In genomic region chr2:47033102-47033880, GRCh38 we compare ENCODE assay signal across 9 cellular contexts.
A peak's percentile ranks its signal among the peaks of the same experiment; 100 is the strongest.
DNase-seq lines count a peak whose midpoint lies in the region; ATAC-seq, FAIRE-seq and TF ChIP-seq lines count a peak whose summit lies in the region.
"Had no signal": no experiment of that assay in that cellular context is flagged by ENCODE, and none has a peak within 500 bp of the region (broad histone marks: within the 10 kb centered on the region; RNA-seq: fewer than 3 reads in every experiment).

No MANE protein-coding gene starts in this region.

- H4K91ac ChIP-seq in H9 (ENCODE audit: insufficient read length, low read depth, low read length) = peak overlapping the region; percentile 95

- TF ChIP-seq CTCF in H9 (conservative IDR thresholded peaks at IDR 0.05) (no peak), RWPE2 (IDR thresholded peaks at IDR 0.05; ENCODE audit: poor library complexity, severe bottlenecking) (no peak), glutamatergic neuron (IDR thresholded peaks at IDR 0.05; ENCODE audit: partially characterized antibody, unreplicated experiment) (no peak)

- no peak overlapping the region for H3K4me2 ChIP-seq in H9 (ENCODE audit: insufficient read depth, insufficient read length, low read length)

- no peaks in the 10 kb centered on the region for H3K9me3 Mint-ChIP-seq in H9
- H3K9me3 Mint-ChIP-seq in glutamatergic neuron (ENCODE audit: unreplicated experiment) = no peaks in the 10 kb centered on the region

- no peaks in the 10 kb centered on the region for H4K20me1 ChIP-seq in H9 (ENCODE audit: control insufficient read depth, insufficient read depth, insufficient read length)

- H3K79me2 ChIP-seq in H9 (ENCODE audit: insufficient read depth, low read length) = no peaks in the 10 kb centered on the region

- no peaks in the 10 kb centered on the region for H3K27me3 Mint-ChIP-seq in H9 (ENCODE audit: low read depth)
- peaks cover 8% of the 10 kb centered on the region for H3K27me3 Mint-ChIP-seq in glutamatergic neuron (ENCODE audit: unreplicated experiment)

- H2BK5ac ChIP-seq in H9 (ENCODE audit: insufficient read length, low read length) = no peak overlapping the region

- peak overlapping the region; percentile 76 to 97 (median 93); a peak in 6 of 7 replicates for H3K27ac Mint-ChIP-seq in H9
- H3K27ac Mint-ChIP-seq in glutamatergic neuron (ENCODE audit: unreplicated experiment) = peak overlapping the region; percentile 85

- H2AK5ac ChIP-seq in H9 (ENCODE audit: insufficient read length, low read length) = no peak overlapping the region

- H3K56ac ChIP-seq in H9 (ENCODE audit: insufficient read length, low read depth, low read length) = no peak overlapping the region

- H3K9ac ChIP-seq in H9 (ENCODE audit: extremely low read depth, insufficient read length, low read length) = no peak overlapping the region

- peaks cover 27 to 31% of the 10 kb centered on the region in 2 experiments for H3K4me1 Mint-ChIP-seq in H9
- H3K4me1 Mint-ChIP-seq in glutamatergic neuron (ENCODE audit: low read depth, unreplicated experiment) = peaks cover 24% of the 10 kb centered on the region

- H3T11ph ChIP-seq in H9 (ENCODE audit: low read length) = no peak overlapping the region

- no peaks in the 10 kb centered on the region for H3K79me1 ChIP-seq in H9 (ENCODE audit: insufficient read depth, low read depth, low read length, poor library complexity, severe bottlenecking)

- H3K4me3 ChIP-seq in RWPE2 (ENCODE audit: severe bottlenecking) (no peak overlapping the region), small intestine (ENCODE audit: low read depth in 1 of 2, low read length in 2 of 2) (no peak overlapping the region)

- peak overlapping the region; percentile 58 for H4K5ac ChIP-seq in H9 (ENCODE audit: insufficient read length, low read depth, low read length)

- H3K18ac ChIP-seq in H9 (ENCODE audit: insufficient read length, low read depth, low read length) = peak overlapping the region; percentile 86

- peak overlapping the region; percentile 95 for H2BK12ac ChIP-seq in H9 (ENCODE audit: insufficient read length, low read depth, low read length)

- WGBS in H9 (ENCODE audit: extremely low coverage, insufficient read length, low lambda C conversion rate) = no CpG with 5 or more reads among the region's 12 CpGs
- WGBS in small intestine, 3 donors = 64 to 75% (median 72%) methylated on average over 12 of the region's 12 CpGs

- no peaks in the 10 kb centered on the region for H3K23me2 ChIP-seq in H9 (ENCODE audit: insufficient read length, low read depth, low read length, poor library complexity, severe bottlenecking)

- H4K8ac ChIP-seq in H9 (replicated peaks; ENCODE audit: insufficient read length, low read depth, low read length) = no peak overlapping the region

- H3K4me3 Mint-ChIP-seq in H9 (no peak overlapping the region), glutamatergic neuron (ENCODE audit: unreplicated experiment) (peak overlapping the region; percentile 52)

- H3K27me3 ChIP-seq in H9 (ENCODE audit: insufficient read depth, low read length) = no peaks in the 10 kb centered on the region
- no peaks in the 10 kb centered on the region for H3K27me3 ChIP-seq in RWPE2 (ENCODE audit: insufficient read depth, poor library complexity, severe bottlenecking)
- no peaks in the 10 kb centered on the region for H3K27me3 ChIP-seq in small intestine (ENCODE audit: control insufficient read depth in 2 of 2, insufficient read depth in 2 of 2, low read length in 2 of 2)

- H2BK120ac ChIP-seq in H9 (ENCODE audit: low read depth, low read length, poor library complexity, severe bottlenecking) = peak overlapping the region; percentile 85

- H3K36me3 Mint-ChIP-seq in H9 (ENCODE audit: insufficient read depth in 1 of 3, low read depth in 3 of 3) = peaks cover 0 to 2% (median 0%) of the 10 kb centered on the region in 3 experiments; a peak in 1 of 7 replicates
- no peaks in the 10 kb centered on the region for H3K36me3 Mint-ChIP-seq in glutamatergic neuron (ENCODE audit: unreplicated experiment)

- no peak overlapping the region for H2AFZ ChIP-seq in H9 (ENCODE audit: low read length)

- DNase-seq in H9 (no peak), RWPE2 (ENCODE audit: low spot score) (no peak), glutamatergic neuron (peak; percentile 55), small intestine (no peak), HUDEP-2 (lab: John Stamatoyannopoulos, UW; ENCODE audit: unreplicated experiment in 76 of 76) (no peak), DMS114 treated with DMSO at 0.1 percent for 48 hours (lab: John Stamatoyannopoulos, UW; ENCODE audit: unreplicated experiment) (no peak), HuH-7.5 (ENCODE audit: low spot score) (no peak)
- DNase-seq: cortex of kidney had no signal

- ATAC-seq in RWPE2 (ENCODE audit: low read depth) = no peak
- no peak for ATAC-seq in GM18505 (IDR thresholded peaks at IDR 0.05; ENCODE audit: unreplicated experiment)

- peak overlapping the region; percentile 12 for H2BK20ac ChIP-seq in H9 (ENCODE audit: low read depth, low read length, poor library complexity, severe bottlenecking)

- H3K4ac ChIP-seq in H9 (ENCODE audit: low read depth, low read length) = peak overlapping the region; percentile 3

- peak overlapping the region; percentile 89 for H3K14ac ChIP-seq in H9 (ENCODE audit: insufficient read depth, low read length)

- no peak overlapping the region for H2BK15ac ChIP-seq in H9 (ENCODE audit: low read depth, low read length)

- TF ChIP-seq POLR2A in GM18505 (IDR thresholded peaks at IDR 0.05; ENCODE audit: borderline replicate concordance, extremely low read depth, insufficient read depth, insufficient read length) = no peak

- H3K27ac ChIP-seq in H9 (ENCODE audit: insufficient read length, low read depth, low read length) (peak overlapping the region; percentile 60), RWPE2 (ENCODE audit: poor library complexity, severe bottlenecking) (peak overlapping the region; percentile 96), small intestine (ENCODE audit: low read depth in 1 of 2, low read length in 1 of 2) (peak overlapping the region; percentile 32 to 88)

- FAIRE-seq in small intestine (lab: Jason Lieb, UNC) = no peak

- H3K9me3 ChIP-seq in H9 (ENCODE audit: control insufficient read depth, low read depth, low read length) = no peaks in the 10 kb centered on the region
- no peaks in the 10 kb centered on the region for H3K9me3 ChIP-seq in RWPE2 (ENCODE audit: severe bottlenecking)
- H3K9me3 ChIP-seq in small intestine (ENCODE audit: control insufficient read depth, low read depth) = no peaks in the 10 kb centered on the region

- no peak overlapping the region for H3K23ac ChIP-seq in H9 (ENCODE audit: insufficient read length, low read depth, low read length)

- peaks cover 40% of the 10 kb centered on the region for H3K36me3 ChIP-seq in RWPE2 (ENCODE audit: low read depth)
- H3K36me3 ChIP-seq in small intestine (ENCODE audit: control insufficient read depth in 2 of 2, insufficient read depth in 2 of 2, low read length in 2 of 2) = peaks cover 3 to 19% of the 10 kb centered on the region in 2 donors

- H3K4me1 ChIP-seq in H9 (ENCODE audit: insufficient read depth, low read length) (peaks cover 6% of the 10 kb centered on the region; the same call in 1 of the 2 replicates), RWPE2 (ENCODE audit: insufficient read depth, poor library complexity, severe bottlenecking) (peaks cover 31% of the 10 kb centered on the region), small intestine (ENCODE audit: control insufficient read depth in 2 of 2, insufficient read depth in 1 of 2, low read depth in 1 of 2, low read length in 1 of 2) (peaks cover 0 to 8% of the 10 kb centered on the region in 2 donors)
